Comparison of ENCODE assay signal across 13 cellular contexts in genomic region chr9:110115868-110116542, GRCh38.
DNase-seq lines count a peak whose midpoint lies in the region; ATAC-seq and TF ChIP-seq lines count a peak whose summit lies in the region.
"Had no signal": no experiment of that assay in that cellular context is flagged by ENCODE, and none has a peak within 500 bp of the region (broad histone marks: within the 10 kb centered on the region; RNA-seq: fewer than 3 reads in every experiment).

No MANE protein-coding gene starts in this region.

- H3K27me3 ChIP-seq in left ventricle myocardium inferior (ENCODE audit: low read depth): no peaks in the 10 kb centered on the region
- no peaks in the 10 kb centered on the region for H3K27me3 ChIP-seq in uterus
- H3K27me3 ChIP-seq: right lobe of liver had no signal

- intact Hi-C loops in left ventricle myocardium inferior (cut with micrococcal nuclease): no loop called here
- intact Hi-C loops in cardiac septum (cut with DNase I): no loop called here
- intact Hi-C loops in uterus (cut with DNase I; ENCODE audit: low total_unique reads): no loop called here

- H3K4me3 ChIP-seq in left ventricle myocardium inferior (no peak overlapping the region), uterus (no peak overlapping the region)
- H3K4me3 ChIP-seq: right lobe of liver had no signal

- H3K27ac ChIP-seq in left ventricle myocardium inferior (replicated peaks) (peak overlapping the region; percentile 72), uterus (peak overlapping the region; percentile 27 to 48)

- TF ChIP-seq CTCF in left ventricle myocardium inferior (IDR thresholded peaks at IDR 0.05; ENCODE audit: borderline replicate concordance): no peak
- no peak for TF ChIP-seq CTCF in chondrocyte (IDR thresholded peaks at IDR 0.05)
- TF ChIP-seq CTCF in uterus (IDR thresholded peaks at IDR 0.05): no peak

- H3K27me3 Mint-ChIP-seq in chondrocyte (ENCODE audit: low read depth): no peaks in the 10 kb centered on the region

- H3K36me3 ChIP-seq in left ventricle myocardium inferior (no peaks in the 10 kb centered on the region), uterus (no peaks in the 10 kb centered on the region)
- H3K36me3 ChIP-seq: right lobe of liver had no signal

- H3K4me3 Mint-ChIP-seq in chondrocyte (ENCODE audit: unreplicated experiment): no peak overlapping the region

- H3K4me1 ChIP-seq in left ventricle myocardium inferior: peaks cover 86% of the 10 kb centered on the region
- H3K4me1 ChIP-seq in uterus: peaks cover 0 to 10% of the 10 kb centered on the region in 2 donors

- no peak for TF ChIP-seq POLR2A in uterus (IDR thresholded peaks at IDR 0.05)

- H3K9me3 Mint-ChIP-seq in chondrocyte (ENCODE audit: low read depth): no peaks in the 10 kb centered on the region

- H3K36me3 Mint-ChIP-seq in chondrocyte (ENCODE audit: low read depth): no peaks in the 10 kb centered on the region

- H3K9me3 ChIP-seq in left ventricle myocardium inferior (replicated peaks): no peaks in the 10 kb centered on the region
- no peaks in the 10 kb centered on the region for H3K9me3 ChIP-seq in uterus
- H3K9me3 ChIP-seq: right lobe of liver had no signal

- H3K4me1 Mint-ChIP-seq in chondrocyte (ENCODE audit: low read depth): peaks cover 38% of the 10 kb centered on the region

- H3K27ac Mint-ChIP-seq in chondrocyte (ENCODE audit: unreplicated experiment): peak overlapping the region; percentile 96

- no peak for ATAC-seq in GM18520 (IDR thresholded peaks at IDR 0.05; ENCODE audit: unreplicated experiment)

- DNase-seq in left ventricle myocardium inferior: no peak
- no peak for DNase-seq in cardiac septum (ENCODE audit: low spot score)
- DNase-seq in chondrocyte (ENCODE audit: low spot score): no peak
- peak; percentile 39 to 73 for DNase-seq in lung microvascular endothelial cell (ENCODE audit: low read depth in 2 of 2)
- DNase-seq in uterus: no peak
- no peak for DNase-seq in activated CD4-positive, alpha-beta T cell treated with anti-CD3 and anti-CD28 coated beads, Interleukin-2, amount 50 U/mL, for 48 hours
- no peak for DNase-seq in stimulated activated CD8-positive, alpha-beta memory T cell treated with anti-CD3 and anti-CD28 coated beads, Interleukin-4, amount 100 ng/mL, for 48 hours
- DNase-seq: cortex of kidney; left cardiac atrium; NCI-H1092 treated with DMSO at 0.1 percent for 48 hours; NK-92 treated with Interleukin-12 subunit alpha and Interleukin-12 subunit beta, amount 100 ng/mL, for 24 hours; right lobe of liver had no signal

Comparison
In these comparisons a context has a peak if more than half of its experiments do, and no peak if none do; other contexts are left out.
1. DNase-seq: peak in lung microvascular endothelial cell (2 of 2); none in left ventricle myocardium inferior (single experiment), cardiac septum (single experiment), chondrocyte (single experiment), uterus (0 of 2), activated CD4-positive, alpha-beta T cell treated with anti-CD3 and anti-CD28 coated beads, Interleukin-2, amount 50 U/mL, for 48 hours (0 of 2) and stimulated activated CD8-positive, alpha-beta memory T cell treated with anti-CD3 and anti-CD28 coated beads, Interleukin-4, amount 100 ng/mL, for 48 hours (single experiment).